1 cellular context compared by ENCODE assay signal in genomic region chr9:133932176-133932575, GRCh38.
TF ChIP-seq lines count a peak whose summit lies in the region.

No MANE protein-coding gene starts in this region.

TF ChIP-seq in WTC11, 78 proteins besides CTCF, POLR2A, EP300 and RAD21 (continued from another document):
- TF ChIP-seq, protein P1, sequence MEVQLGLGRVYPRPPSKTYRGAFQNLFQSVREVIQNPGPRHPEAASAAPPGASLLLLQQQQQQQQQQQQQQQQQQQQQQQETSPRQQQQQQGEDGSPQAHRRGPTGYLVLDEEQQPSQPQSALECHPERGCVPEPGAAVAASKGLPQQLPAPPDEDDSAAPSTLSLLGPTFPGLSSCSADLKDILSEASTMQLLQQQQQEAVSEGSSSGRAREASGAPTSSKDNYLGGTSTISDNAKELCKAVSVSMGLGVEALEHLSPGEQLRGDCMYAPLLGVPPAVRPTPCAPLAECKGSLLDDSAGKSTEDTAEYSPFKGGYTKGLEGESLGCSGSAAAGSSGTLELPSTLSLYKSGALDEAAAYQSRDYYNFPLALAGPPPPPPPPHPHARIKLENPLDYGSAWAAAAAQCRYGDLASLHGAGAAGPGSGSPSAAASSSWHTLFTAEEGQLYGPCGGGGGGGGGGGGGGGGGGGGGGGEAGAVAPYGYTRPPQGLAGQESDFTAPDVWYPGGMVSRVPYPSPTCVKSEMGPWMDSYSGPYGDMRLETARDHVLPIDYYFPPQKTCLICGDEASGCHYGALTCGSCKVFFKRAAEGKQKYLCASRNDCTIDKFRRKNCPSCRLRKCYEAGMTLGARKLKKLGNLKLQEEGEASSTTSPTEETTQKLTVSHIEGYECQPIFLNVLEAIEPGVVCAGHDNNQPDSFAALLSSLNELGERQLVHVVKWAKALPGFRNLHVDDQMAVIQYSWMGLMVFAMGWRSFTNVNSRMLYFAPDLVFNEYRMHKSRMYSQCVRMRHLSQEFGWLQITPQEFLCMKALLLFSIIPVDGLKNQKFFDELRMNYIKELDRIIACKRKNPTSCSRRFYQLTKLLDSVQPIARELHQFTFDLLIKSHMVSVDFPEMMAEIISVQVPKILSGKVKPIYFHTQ (CRISPR knock-in tag; IDR thresholded peaks at IDR 0.05) = no peak
- TF ChIP-seq PRRX2 (CRISPR knock-in tag; IDR thresholded peaks at IDR 0.05) (no peak), ZNF263 (CRISPR knock-in tag; IDR thresholded peaks at IDR 0.05; ENCODE audit: low read depth) (no peak), USF1 (CRISPR knock-in tag; IDR thresholded peaks at IDR 0.05) (no peak), ERG (CRISPR knock-in tag; IDR thresholded peaks at IDR 0.05) (no peak), CREM (CRISPR knock-in tag; IDR thresholded peaks at IDR 0.05) (no peak), SMAD3 (CRISPR knock-in tag; IDR thresholded peaks at IDR 0.05; ENCODE audit: borderline replicate concordance) (no peak), NR2C2 (CRISPR knock-in tag; IDR thresholded peaks at IDR 0.05) (no peak)
- TF ChIP-seq, protein P2, sequence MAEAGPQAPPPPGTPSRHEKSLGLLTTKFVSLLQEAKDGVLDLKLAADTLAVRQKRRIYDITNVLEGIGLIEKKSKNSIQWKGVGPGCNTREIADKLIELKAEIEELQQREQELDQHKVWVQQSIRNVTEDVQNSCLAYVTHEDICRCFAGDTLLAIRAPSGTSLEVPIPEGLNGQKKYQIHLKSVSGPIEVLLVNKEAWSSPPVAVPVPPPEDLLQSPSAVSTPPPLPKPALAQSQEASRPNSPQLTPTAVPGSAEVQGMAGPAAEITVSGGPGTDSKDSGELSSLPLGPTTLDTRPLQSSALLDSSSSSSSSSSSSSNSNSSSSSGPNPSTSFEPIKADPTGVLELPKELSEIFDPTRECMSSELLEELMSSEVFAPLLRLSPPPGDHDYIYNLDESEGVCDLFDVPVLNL (CRISPR knock-in tag; IDR thresholded peaks at IDR 0.05; ENCODE audit: borderline replicate concordance, low read depth) = no peak
- TF ChIP-seq, protein P3, sequence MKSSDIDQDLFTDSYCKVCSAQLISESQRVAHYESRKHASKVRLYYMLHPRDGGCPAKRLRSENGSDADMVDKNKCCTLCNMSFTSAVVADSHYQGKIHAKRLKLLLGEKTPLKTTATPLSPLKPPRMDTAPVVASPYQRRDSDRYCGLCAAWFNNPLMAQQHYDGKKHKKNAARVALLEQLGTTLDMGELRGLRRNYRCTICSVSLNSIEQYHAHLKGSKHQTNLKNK (CRISPR knock-in tag; IDR thresholded peaks at IDR 0.05) = no peak
TF ChIP-seq in WTC11: peak in this region for 0.
